8 cellular contexts compared by ENCODE assay signal in the genomic region with DNA sequence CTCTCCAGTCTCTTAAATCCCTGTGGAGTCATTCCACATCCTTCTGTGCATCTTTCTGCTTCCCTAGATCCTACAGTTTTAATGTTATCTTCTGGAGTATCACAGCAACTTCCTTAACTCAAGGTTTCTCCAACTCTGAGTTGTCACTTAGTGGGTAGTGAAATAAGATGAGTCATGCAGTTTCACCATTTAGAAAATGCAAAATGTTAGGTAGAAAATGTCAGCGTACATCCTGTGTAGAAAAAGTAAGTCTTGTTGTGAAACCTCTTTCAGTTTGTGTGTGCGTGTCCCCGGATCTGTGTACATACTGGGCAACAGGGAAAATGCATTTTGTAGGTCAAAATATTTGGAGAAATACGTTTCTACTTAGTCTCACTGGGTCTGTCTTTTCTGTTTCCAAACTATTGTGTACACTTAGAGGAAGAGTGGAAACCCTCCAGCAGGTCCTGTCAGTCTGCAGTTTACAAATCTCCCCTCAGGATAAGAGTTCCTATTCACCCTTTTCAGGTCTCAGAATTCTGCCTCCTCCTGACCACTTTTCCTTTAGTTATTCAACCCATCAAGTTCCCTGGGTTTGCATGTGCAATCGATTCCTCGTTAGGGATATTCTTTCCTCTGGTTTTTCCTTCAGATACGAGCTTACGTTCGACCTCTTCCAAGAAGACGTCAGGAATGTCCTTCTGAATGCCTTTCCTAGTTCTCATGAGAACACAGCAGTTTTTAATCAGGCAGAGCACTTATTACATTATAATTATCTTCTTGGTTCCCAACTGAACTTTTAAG.
A peak's percentile ranks its signal among the peaks of the same experiment; 100 is the strongest.
DNase-seq lines count a peak whose midpoint lies in the region; ATAC-seq and TF ChIP-seq lines count a peak whose summit lies in the region.

No MANE protein-coding gene starts in this region.

- H3K4me1 ChIP-seq in MM.1S (ENCODE audit: low read length): peaks cover 15% of the 10 kb centered on the region
- H3K4me1 ChIP-seq in left ventricle myocardium inferior: peaks cover 43% of the 10 kb centered on the region

- H3K4me3 ChIP-seq in HFF-Myc (replicated peaks; ENCODE audit: low read depth, low read length) (peak overlapping the region; percentile 51), MM.1S (ENCODE audit: low read length) (peak overlapping the region; percentile 35), left ventricle myocardium inferior (peak overlapping the region; percentile 67), skeletal muscle cell (ENCODE audit: low read depth, low read length) (peak overlapping the region; percentile 46)

- no peak for TF ChIP-seq CTCF in HFF-Myc (IDR thresholded peaks at IDR 0.05; ENCODE audit: low read depth, low read length, missing control alignments)
- TF ChIP-seq CTCF in MM.1S (IDR thresholded peaks at IDR 0.05; ENCODE audit: low read length): no peak
- no peak for TF ChIP-seq CTCF in left ventricle myocardium inferior (IDR thresholded peaks at IDR 0.05; ENCODE audit: borderline replicate concordance)

- H4K20me1 ChIP-seq in MM.1S (ENCODE audit: insufficient read depth, low read length): peaks cover 4% of the 10 kb centered on the region; the same call in 1 of the 2 replicates

- no peaks in the 10 kb centered on the region for H3K9me2 ChIP-seq in MM.1S (replicated peaks; ENCODE audit: insufficient read depth, low read length)

- H3K27me3 ChIP-seq in MM.1S (replicated peaks; ENCODE audit: insufficient read depth, low read length) (peaks cover 85% of the 10 kb centered on the region), left ventricle myocardium inferior (ENCODE audit: low read depth) (no peaks in the 10 kb centered on the region)

- no peaks in the 10 kb centered on the region for H3K36me3 ChIP-seq in MM.1S (replicated peaks; ENCODE audit: insufficient read depth, low read length)
- no peaks in the 10 kb centered on the region for H3K36me3 ChIP-seq in left ventricle myocardium inferior

- ATAC-seq in activated naive CD4-positive, alpha-beta T cell treated with anti-CD3 and anti-CD28 coated beads, Interleukin-2, amount 50 U/mL, for 72 hours: peak; percentile 72 to 84

- H3F3A ChIP-seq in MM.1S (ENCODE audit: insufficient read depth, low read length): peaks cover 8% of the 10 kb centered on the region; the same call in 1 of the 2 replicates

- no peak overlapping the region for H3K9ac ChIP-seq in MM.1S (ENCODE audit: low read length)

- intact Hi-C loops in left ventricle myocardium inferior (cut with micrococcal nuclease): no loop called here

- H3K9me3 ChIP-seq in MM.1S (replicated peaks; ENCODE audit: insufficient read depth, low read length): no peaks in the 10 kb centered on the region
- H3K9me3 ChIP-seq in left ventricle myocardium inferior (replicated peaks): no peaks in the 10 kb centered on the region

- no peak overlapping the region for H3K27ac ChIP-seq in MM.1S (ENCODE audit: low read length)
- peak overlapping the region; percentile 93 for H3K27ac ChIP-seq in left ventricle myocardium inferior (replicated peaks)

- peaks cover 0 to 6% of the 10 kb centered on the region in 2 donors for H3K36me3 Mint-ChIP-seq in activated naive CD4-positive, alpha-beta T cell treated with anti-CD3 and anti-CD28 coated beads, Interleukin-2, amount 50 U/mL, for 72 hours

- H3K9me3 Mint-ChIP-seq in activated naive CD4-positive, alpha-beta T cell treated with anti-CD3 and anti-CD28 coated beads, Interleukin-2, amount 50 U/mL, for 72 hours: no peaks in the 10 kb centered on the region

- DNase-seq in activated T-cell treated with anti-CD3 and anti-CD28 coated beads for 24 hours (ENCODE audit: low read depth): peak; percentile 32
- no peak for DNase-seq in activated T-cell treated with anti-CD3 and anti-CD28 coated beads for 4 hours
- peak; percentile 82 for DNase-seq in HFF-Myc (ENCODE audit: extremely low read depth, low read depth)
- DNase-seq in MM.1S: peak; percentile 80
- no peak for DNase-seq in activated naive CD4-positive, alpha-beta T cell treated with anti-CD3 and anti-CD28 coated beads, Interleukin-2, amount 50 U/mL, for 72 hours (ENCODE audit: low spot score in 2 of 2)
- no peak for DNase-seq in left ventricle myocardium inferior
- peak; percentile 95 for DNase-seq in skeletal muscle cell (ENCODE audit: low read depth)
- DNase-seq in NCI-H526 (lab: John Stamatoyannopoulos, UW): no peak

- H3K79me2 ChIP-seq in MM.1S (ENCODE audit: low read length): no peaks in the 10 kb centered on the region

- no peak overlapping the region for H3K27ac Mint-ChIP-seq in activated naive CD4-positive, alpha-beta T cell treated with anti-CD3 and anti-CD28 coated beads, Interleukin-2, amount 50 U/mL, for 72 hours

- no peak overlapping the region for H2AFZ ChIP-seq in MM.1S (ENCODE audit: low read length)

- H3K4me2 ChIP-seq in MM.1S (ENCODE audit: low read depth, low read length): peak overlapping the region; percentile 77

Comparison
In these comparisons a context has a peak if more than half of its experiments do, and no peak if none do; other contexts are left out.
1. DNase-seq: peak in activated T-cell treated with anti-CD3 and anti-CD28 coated beads for 24 hours (single experiment), HFF-Myc (single experiment), MM.1S (single experiment) and skeletal muscle cell (single experiment); none in activated T-cell treated with anti-CD3 and anti-CD28 coated beads for 4 hours (single experiment), activated naive CD4-positive, alpha-beta T cell treated with anti-CD3 and anti-CD28 coated beads, Interleukin-2, amount 50 U/mL, for 72 hours (0 of 2), left ventricle myocardium inferior (single experiment) and NCI-H526 (0 of 2).
2. Peak in every context shown above with its lines, with median percentiles within 50 percentile points of each other: H3K4me3 ChIP-seq.